ENCODE assay signal across 8 cellular contexts in genomic region chr7:2248984-2249694, GRCh38. TPM values are rescaled to one million over a fixed set of nuclear protein-coding genes. Genes with fewer than 3 reads are reported as not detected.
DNase-seq lines count a peak whose midpoint lies in the region; ATAC-seq, FAIRE-seq and TF ChIP-seq lines count a peak whose summit lies in the region.

No MANE protein-coding gene starts in this region.

- H3K9me3 ChIP-seq in cardiac muscle cell (ENCODE audit: low read depth) (no peaks in the 10 kb centered on the region), small intestine (ENCODE audit: control insufficient read depth, low read depth) (no peaks in the 10 kb centered on the region)

- H3K4me3 ChIP-seq in cardiac muscle cell (no peak overlapping the region), small intestine (ENCODE audit: low read depth in 1 of 2, low read length in 2 of 2) (no peak overlapping the region)

- CTCF ChIA-PET in activated B cell treated with CpG ODN at 0.5 μM for 24 hours (lab: Charles Lee), result interaction anchor here (1.5 to 2.9 kb wide), 5 partner anchors 8 to 99 kb away, joined by 3 to 16 read pairs (median 6); no protein-coding TSS in a partner anchor

- no peaks in the 10 kb centered on the region for H3K9me3 Mint-ChIP-seq in activated B cell treated with CpG ODN at 0.5 μM for 24 hours

- peak overlapping the region; percentile 76 for H3K27ac Mint-ChIP-seq in activated B cell treated with CpG ODN at 0.5 μM for 24 hours

- no peaks in the 10 kb centered on the region for H3K4me1 ChIP-seq in cardiac muscle cell (ENCODE audit: low read depth)
- H3K4me1 ChIP-seq in small intestine (ENCODE audit: control insufficient read depth in 2 of 2, insufficient read depth in 1 of 2, low read depth in 1 of 2, low read length in 1 of 2), result no peaks in the 10 kb centered on the region

- H3K27ac ChIP-seq in cardiac muscle cell (no peak overlapping the region), small intestine (ENCODE audit: low read depth in 1 of 2, low read length in 1 of 2) (peak overlapping the region in 1 of 2 donors; percentile 60)

- POLR2A ChIA-PET in activated B cell treated with CpG ODN at 0.5 μM for 24 hours (lab: Charles Lee), result interaction anchor here (0.6 to 1.9 kb wide), 13 partner anchors 11 to 105 kb away, joined by 3 to 14 read pairs (median 4); partner anchors contain the start of gene EIF3B

- peak overlapping the region; percentile 7 for H3K4me3 Mint-ChIP-seq in activated B cell treated with CpG ODN at 0.5 μM for 24 hours

- H3K27me3 ChIP-seq in cardiac muscle cell (no peaks in the 10 kb centered on the region), small intestine (ENCODE audit: control insufficient read depth in 2 of 2, insufficient read depth in 2 of 2, low read length in 2 of 2) (no peaks in the 10 kb centered on the region)

- H3K36me3 ChIP-seq in cardiac muscle cell (no peaks in the 10 kb centered on the region), small intestine (ENCODE audit: control insufficient read depth in 2 of 2, insufficient read depth in 2 of 2, low read length in 2 of 2) (peaks cover 0 to 3% of the 10 kb centered on the region in 2 donors)

- peak; percentile 25 for ATAC-seq in activated B cell treated with CpG ODN at 0.5 μM for 24 hours (ENCODE audit: low read depth)
- ATAC-seq in HG03439 (IDR thresholded peaks at IDR 0.05; ENCODE audit: unreplicated experiment), result no peak

- WGBS in small intestine, 3 donors, result 42 to 75% (median 64%) methylated on average over 24 of the region's 24 CpGs

- H3K4me1 Mint-ChIP-seq in activated B cell treated with CpG ODN at 0.5 μM for 24 hours, result peaks cover 53% of the 10 kb centered on the region

- H3K36me3 Mint-ChIP-seq in activated B cell treated with CpG ODN at 0.5 μM for 24 hours (ENCODE audit: low read depth), result peaks cover 28% of the 10 kb centered on the region

- TF ChIP-seq POLR2A in GM15510 (IDR thresholded peaks at IDR 0.05; ENCODE audit: borderline replicate concordance, extremely low read depth, insufficient read length), result peak; percentile 8

- intact Hi-C loops in activated B cell treated with CpG ODN at 0.5 μM for 24 hours (cut with micrococcal nuclease), result loop anchor here (1.0 kb wide), 1 partner anchor 10 kb away; no protein-coding TSS in a partner anchor

- no peak for FAIRE-seq in small intestine (lab: Jason Lieb, UNC)

- TF ChIP-seq CTCF in activated B cell treated with CpG ODN at 0.5 μM for 24 hours (IDR thresholded peaks at IDR 0.05) (no peak), cardiac muscle cell (IDR thresholded peaks at IDR 0.05; ENCODE audit: low read depth, low read length) (peak; percentile 19)

- DNase-seq in HS-27A (ENCODE audit: low read depth) (peak; percentile 70), activated B cell treated with CpG ODN at 0.5 μM for 24 hours (no peak), cardiac muscle cell (ENCODE audit: low read depth in 1 of 2, low spot score in 1 of 2) (peak in 1 of 2 donors; percentile 95), small intestine (peak; percentile 32)
- no peak for DNase-seq in activated effector memory CD4-positive, alpha-beta T cell treated with anti-CD3 and anti-CD28 coated beads, Interleukin-2, amount 50 U/mL, for 16 hours
- DNase-seq in central memory CD4-positive, alpha-beta T cell, result no peak

- no peaks in the 10 kb centered on the region for H3K27me3 Mint-ChIP-seq in activated B cell treated with CpG ODN at 0.5 μM for 24 hours

RNA-seq across cellular contexts. Expression of gene NUDT1, which starts 7.1 kb away (rescaled TPM):
- total RNA-seq in activated B cell treated with CpG ODN at 0.5 μM for 24 hours (38.0 and 42.6 TPM in 2 replicates), cardiac muscle cell (16.2 and 33.0 TPM in 2 replicates)
- polyA plus RNA-seq in cardiac muscle cell (33.8 and 37.5 TPM in 2 replicates), small intestine (10 to 100 TPM; 22.1 to 39.6 (median 22.7) TPM)

RNA-seq across cellular contexts. Expression of gene MRM2, which starts 7.1 kb away (rescaled TPM):
- 35.3 and 36.5 TPM in 2 replicates for total RNA-seq in activated B cell treated with CpG ODN at 0.5 μM for 24 hours
- total RNA-seq in cardiac muscle cell, result 22.6 and 24.2 TPM in 2 replicates
- polyA plus RNA-seq in cardiac muscle cell, result 35.6 and 53.5 TPM in 2 replicates
- 10 to 100 TPM; 13.5 to 21.7 (median 19.0) TPM for polyA plus RNA-seq in small intestine

RNA-seq across cellular contexts. Expression of gene MAD1L1, which starts 16.4 kb away (rescaled TPM):
- total RNA-seq in activated B cell treated with CpG ODN at 0.5 μM for 24 hours (54.6 and 65.7 TPM in 2 replicates), cardiac muscle cell (56.2 and 70.6 TPM in 2 replicates)
- polyA plus RNA-seq in cardiac muscle cell (38.3 and 47.0 TPM in 2 replicates), small intestine (10 to 100 TPM; 16.2 to 21.7 (median 19.9) TPM)

Comparison
In these comparisons a context has a peak if more than half of its experiments do, and no peak if none do; other contexts are left out.
1. DNase-seq: peak in HS-27A (single experiment) and small intestine (single experiment); none in activated B cell treated with CpG ODN at 0.5 μM for 24 hours (single experiment), activated effector memory CD4-positive, alpha-beta T cell treated with anti-CD3 and anti-CD28 coated beads, Interleukin-2, amount 50 U/mL, for 16 hours (single experiment) and central memory CD4-positive, alpha-beta T cell (single experiment).